Comparison of ENCODE assay signal across 1 cellular context in genomic region chr18:60892441-60892840, GRCh38.
A peak's percentile ranks its signal among the peaks of the same experiment; 100 is the strongest.
TF ChIP-seq lines count a peak whose summit lies in the region.

No MANE protein-coding gene starts in this region.

TF ChIP-seq in endothelial cell of umbilical vein, 7 proteins besides CTCF, POLR2A, EP300 and RAD21:
- TF ChIP-seq JUN (IDR thresholded peaks at IDR 0.05; ENCODE audit: borderline replicate concordance, insufficient read depth, insufficient read length, low read depth) (peak; percentile 17), GATA2 (IDR thresholded peaks at IDR 0.05; ENCODE audit: insufficient read depth, insufficient read length, low read depth, low read length) (no peak), FOS (IDR thresholded peaks at IDR 0.05; ENCODE audit: borderline replicate concordance, insufficient read depth, low read length) (peak; percentile 49), POLR2AphosphoS5 (IDR thresholded peaks at IDR 0.05; ENCODE audit: insufficient read depth, low read depth, low read length) (no peak), MYC (IDR thresholded peaks at IDR 0.05; ENCODE audit: low read depth, low read length) (no peak), MAX (IDR thresholded peaks at IDR 0.05; ENCODE audit: insufficient read depth, insufficient read length) (no peak), EZH2 (IDR thresholded peaks at IDR 0.05; ENCODE audit: borderline replicate concordance, low read depth, low read length, severe bottlenecking) (no peak)
